10 cellular contexts compared by ENCODE assay signal in genomic region chr6:62775427-62776022, GRCh38.
DNase-seq lines count a peak whose midpoint lies in the region; ATAC-seq and TF ChIP-seq lines count a peak whose summit lies in the region.
"Had no signal": no experiment of that assay in that cellular context is flagged by ENCODE, and none has a peak within 500 bp of the region (broad histone marks: within the 10 kb centered on the region; RNA-seq: fewer than 3 reads in every experiment).

No MANE protein-coding gene starts in this region.

- H3K4me1 ChIP-seq in MM.1S (ENCODE audit: low read length) (no peaks in the 10 kb centered on the region), psoas muscle (no peaks in the 10 kb centered on the region)

- no peaks in the 10 kb centered on the region for H3K9me2 ChIP-seq in MM.1S (replicated peaks; ENCODE audit: insufficient read depth, low read length)

- H3K36me3 ChIP-seq in MM.1S (replicated peaks; ENCODE audit: insufficient read depth, low read length): no peaks in the 10 kb centered on the region
- no peaks in the 10 kb centered on the region for H3K36me3 ChIP-seq in psoas muscle (ENCODE audit: insufficient read depth in 1 of 2, low read depth in 1 of 2)

- H4K20me1 ChIP-seq in MM.1S (ENCODE audit: insufficient read depth, low read length): no peaks in the 10 kb centered on the region

- no peaks in the 10 kb centered on the region for H3K79me2 ChIP-seq in MM.1S (ENCODE audit: low read length)

- no peaks in the 10 kb centered on the region for H3K9me3 Mint-ChIP-seq in activated CD8-positive, alpha-beta T cell treated with anti-CD3 and anti-CD28 coated beads for 36 hours
- H3K9me3 Mint-ChIP-seq in activated CD8-positive, alpha-beta T cell treated with anti-CD3 and anti-CD28 coated beads, Interleukin-2, amount 10 ng/mL, durations not matched to agents 7 days and 5 days (ENCODE audit: insufficient read depth): peaks cover 5% of the 10 kb centered on the region
- H3K9me3 Mint-ChIP-seq: activated B cell treated with CpG ODN at 0.5 μM for 24 hours, memory B cell had no signal

- DNase-seq in activated CD8-positive, alpha-beta T cell treated with anti-CD3 and anti-CD28 coated beads for 36 hours: no peak
- no peak for DNase-seq in activated CD8-positive, alpha-beta T cell treated with anti-CD3 and anti-CD28 coated beads, Interleukin-2, amount 10 ng/mL, durations not matched to agents 7 days and 5 days
- DNase-seq in MM.1S (peak; percentile 18), dermis blood vessel endothelial cell (peak; percentile 9), psoas muscle (no peak), GDM1 (lab: John Stamatoyannopoulos, UW) (no peak)
- DNase-seq: activated B cell treated with CpG ODN at 0.5 μM for 24 hours had no signal

- H3K27ac ChIP-seq in MM.1S (ENCODE audit: low read length): no peak overlapping the region
- no peak overlapping the region for H3K27ac ChIP-seq in psoas muscle

- 0 out of 2 replicates have a peak overlapping the region, but pooled peaks have one; percentile 24 for H2AFZ ChIP-seq in MM.1S (ENCODE audit: low read length)

- no peak overlapping the region for H3K4me3 Mint-ChIP-seq in activated CD8-positive, alpha-beta T cell treated with anti-CD3 and anti-CD28 coated beads for 36 hours
- no peak overlapping the region for H3K4me3 Mint-ChIP-seq in activated CD8-positive, alpha-beta T cell treated with anti-CD3 and anti-CD28 coated beads, Interleukin-2, amount 10 ng/mL, durations not matched to agents 7 days and 5 days
- H3K4me3 Mint-ChIP-seq: activated B cell treated with CpG ODN at 0.5 μM for 24 hours, memory B cell had no signal

- no peaks in the 10 kb centered on the region for H3K4me1 Mint-ChIP-seq in activated CD8-positive, alpha-beta T cell treated with anti-CD3 and anti-CD28 coated beads for 36 hours (ENCODE audit: low read depth)
- no peaks in the 10 kb centered on the region for H3K4me1 Mint-ChIP-seq in activated CD8-positive, alpha-beta T cell treated with anti-CD3 and anti-CD28 coated beads, Interleukin-2, amount 10 ng/mL, durations not matched to agents 7 days and 5 days (ENCODE audit: low read depth)
- H3K4me1 Mint-ChIP-seq: activated B cell treated with CpG ODN at 0.5 μM for 24 hours had no signal

- CTCF ChIA-PET in activated CD8-positive, alpha-beta T cell treated with anti-CD3 and anti-CD28 coated beads for 36 hours (lab: Charles Lee): no interaction called here
- CTCF ChIA-PET in activated CD8-positive, alpha-beta T cell treated with anti-CD3 and anti-CD28 coated beads, Interleukin-2, amount 10 ng/mL, durations not matched to agents 7 days and 5 days (lab: Charles Lee): interaction anchor here (0.9 kb wide), 1 partner anchor 9 kb away, joined by 3 read pairs; no protein-coding TSS in a partner anchor

- H3K4me3 ChIP-seq in MM.1S (ENCODE audit: low read length): no peak overlapping the region
- no peak overlapping the region for H3K4me3 ChIP-seq in psoas muscle

- H3K27me3 Mint-ChIP-seq in activated CD8-positive, alpha-beta T cell treated with anti-CD3 and anti-CD28 coated beads for 36 hours: no peaks in the 10 kb centered on the region
- no peaks in the 10 kb centered on the region for H3K27me3 Mint-ChIP-seq in activated CD8-positive, alpha-beta T cell treated with anti-CD3 and anti-CD28 coated beads, Interleukin-2, amount 10 ng/mL, durations not matched to agents 7 days and 5 days (ENCODE audit: low read depth)
- H3K27me3 Mint-ChIP-seq: activated B cell treated with CpG ODN at 0.5 μM for 24 hours, memory B cell had no signal

- no peak overlapping the region for H3K4me2 ChIP-seq in MM.1S (ENCODE audit: low read depth, low read length)

- H3K9me3 ChIP-seq in MM.1S (replicated peaks; ENCODE audit: insufficient read depth, low read length) (no peaks in the 10 kb centered on the region), psoas muscle (no peaks in the 10 kb centered on the region)

- POLR2A ChIA-PET in activated CD8-positive, alpha-beta T cell treated with anti-CD3 and anti-CD28 coated beads for 36 hours (lab: Charles Lee): no interaction called here
- POLR2A ChIA-PET in activated CD8-positive, alpha-beta T cell treated with anti-CD3 and anti-CD28 coated beads, Interleukin-2, amount 10 ng/mL, durations not matched to agents 7 days and 5 days (lab: Charles Lee): no interaction called here

- no peak overlapping the region for H3K9ac ChIP-seq in MM.1S (ENCODE audit: low read length)

- intact Hi-C loops in activated CD8-positive, alpha-beta T cell treated with anti-CD3 and anti-CD28 coated beads for 36 hours (cut with micrococcal nuclease): no loop called here
- intact Hi-C loops in psoas muscle (cut with DNase I): no loop called here

- TF ChIP-seq CTCF in activated CD8-positive, alpha-beta T cell treated with anti-CD3 and anti-CD28 coated beads for 36 hours (IDR thresholded peaks at IDR 0.05): peak; percentile 34
- TF ChIP-seq CTCF in MM.1S (IDR thresholded peaks at IDR 0.05; ENCODE audit: low read length): peak; percentile 63
- TF ChIP-seq CTCF in psoas muscle (IDR thresholded peaks at IDR 0.05): peak; percentile 19

- H3F3A ChIP-seq in MM.1S (ENCODE audit: insufficient read depth, low read length): no peaks in the 10 kb centered on the region

- H3K27ac Mint-ChIP-seq in activated CD8-positive, alpha-beta T cell treated with anti-CD3 and anti-CD28 coated beads for 36 hours: no peak overlapping the region
- no peak overlapping the region for H3K27ac Mint-ChIP-seq in activated CD8-positive, alpha-beta T cell treated with anti-CD3 and anti-CD28 coated beads, Interleukin-2, amount 10 ng/mL, durations not matched to agents 7 days and 5 days
- H3K27ac Mint-ChIP-seq: activated B cell treated with CpG ODN at 0.5 μM for 24 hours, memory B cell had no signal

- H3K36me3 Mint-ChIP-seq in activated CD8-positive, alpha-beta T cell treated with anti-CD3 and anti-CD28 coated beads for 36 hours (ENCODE audit: low read depth): no peaks in the 10 kb centered on the region
- H3K36me3 Mint-ChIP-seq in activated CD8-positive, alpha-beta T cell treated with anti-CD3 and anti-CD28 coated beads, Interleukin-2, amount 10 ng/mL, durations not matched to agents 7 days and 5 days (ENCODE audit: low read depth): no peaks in the 10 kb centered on the region
- H3K36me3 Mint-ChIP-seq: memory B cell had no signal

- WGBS in psoas muscle, 3 donors: 48 to 50% (median 49%) methylated on average over 5 of the region's 5 CpGs

- H3K27me3 ChIP-seq in MM.1S (replicated peaks; ENCODE audit: insufficient read depth, low read length) (no peaks in the 10 kb centered on the region), psoas muscle (ENCODE audit: insufficient read depth in 3 of 3, low read length in 2 of 3) (no peaks in the 10 kb centered on the region)

- no peak for ATAC-seq in activated CD8-positive, alpha-beta T cell treated with anti-CD3 and anti-CD28 coated beads for 36 hours
- ATAC-seq in activated CD8-positive, alpha-beta T cell treated with anti-CD3 and anti-CD28 coated beads, Interleukin-2, amount 10 ng/mL, durations not matched to agents 7 days and 5 days: no peak
- ATAC-seq in psoas muscle (no peak), HG03280 (IDR thresholded peaks at IDR 0.05; ENCODE audit: unreplicated experiment) (no peak), GM18520 (IDR thresholded peaks at IDR 0.05; ENCODE audit: unreplicated experiment) (no peak)

Comparison
In these comparisons a context has a peak if more than half of its experiments do, and no peak if none do; other contexts are left out.
1. DNase-seq: peak in MM.1S (single experiment) and dermis blood vessel endothelial cell (single experiment); none in activated CD8-positive, alpha-beta T cell treated with anti-CD3 and anti-CD28 coated beads for 36 hours (single experiment), activated CD8-positive, alpha-beta T cell treated with anti-CD3 and anti-CD28 coated beads, Interleukin-2, amount 10 ng/mL, durations not matched to agents 7 days and 5 days (single experiment), psoas muscle (0 of 2) and GDM1 (single experiment).
2. Peak in every context shown above with its lines, with median percentiles within 50 percentile points of each other: CTCF ChIP-seq.